27 cellular contexts compared by ENCODE assay signal in the genomic region with DNA sequence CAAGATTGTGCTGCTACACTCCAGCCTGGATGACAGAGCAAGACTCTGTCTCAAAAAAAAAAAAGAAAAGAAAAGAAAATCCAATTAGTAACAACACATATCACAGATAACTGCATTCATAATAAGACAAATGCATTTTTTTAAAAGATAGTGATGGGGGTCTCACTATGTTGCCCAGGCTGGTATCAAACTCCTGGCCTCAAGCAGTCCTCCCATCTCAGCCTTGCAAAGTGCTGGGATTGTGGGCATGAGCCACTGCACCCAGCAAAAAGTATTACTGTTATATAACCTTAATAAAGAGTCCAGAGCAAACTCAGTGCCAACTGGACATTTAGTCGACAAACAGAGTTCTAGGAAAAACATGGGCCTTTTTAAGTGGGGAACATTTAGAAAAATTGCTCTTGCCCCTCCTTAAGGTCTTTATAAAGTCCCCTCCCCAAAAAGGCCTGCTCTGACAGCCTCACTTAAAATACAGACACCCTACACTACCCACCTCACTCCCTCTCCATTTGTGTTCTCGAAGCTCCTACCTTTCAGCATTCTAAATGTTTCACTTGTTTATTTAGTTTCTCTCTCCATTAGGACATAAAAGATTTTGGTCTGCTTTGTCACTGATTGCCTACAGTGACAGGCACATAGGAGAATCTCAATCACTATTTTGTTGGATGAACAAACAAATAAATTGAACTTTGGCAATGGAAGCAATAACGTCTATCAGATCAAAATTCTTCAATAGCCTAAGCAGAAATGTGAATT. TPM values are rescaled to one million over a fixed set of nuclear protein-coding genes. Genes with fewer than 3 reads are reported as not detected.
DNase-seq lines count a peak whose midpoint lies in the region; ATAC-seq and TF ChIP-seq lines count a peak whose summit lies in the region.
"Had no signal": no experiment of that assay in that cellular context is flagged by ENCODE, and none has a peak within 500 bp of the region (broad histone marks: within the 10 kb centered on the region; RNA-seq: fewer than 3 reads in every experiment).

No MANE protein-coding gene starts in this region.

- peaks cover 13 to 23% of the 10 kb centered on the region in 2 experiments; a peak in 2 of 3 replicates for H3K36me3 ChIP-seq in HEK293 (ENCODE audit: control insufficient read depth in 2 of 2, insufficient read depth in 1 of 2, low read length in 2 of 2)
- no peaks in the 10 kb centered on the region for H3K36me3 ChIP-seq in endocrine pancreas (ENCODE audit: control insufficient read depth, insufficient read depth, low read length)
- peaks cover 8 to 28% (median 14%) of the 10 kb centered on the region in 4 donors for H3K36me3 ChIP-seq in sigmoid colon
- H3K36me3 ChIP-seq: ovary had no signal

- no peak for TF ChIP-seq EP300 in sigmoid colon (IDR thresholded peaks at IDR 0.05)

- H3K4me1 ChIP-seq in HEK293 (ENCODE audit: control insufficient read depth, insufficient read depth, low read length): peaks cover 21% of the 10 kb centered on the region
- peaks cover 4% of the 10 kb centered on the region for H3K4me1 ChIP-seq in endocrine pancreas (ENCODE audit: control insufficient read depth, insufficient read depth, low read length)
- H3K4me1 ChIP-seq in sigmoid colon: peaks cover 0 to 43% (median 29%) of the 10 kb centered on the region in 4 donors
- H3K4me1 ChIP-seq: upper lobe of right lung had no signal

- no peaks in the 10 kb centered on the region for H3K9me3 Mint-ChIP-seq in activated CD8-positive, alpha-beta T cell treated with anti-CD3 and anti-CD28 coated beads, Interleukin-2, amount 10 ng/mL, durations not matched to agents 7 days and 5 days (ENCODE audit: insufficient read depth)
- no peaks in the 10 kb centered on the region for H3K9me3 Mint-ChIP-seq in CD4-positive, alpha-beta T cell
- H3K9me3 Mint-ChIP-seq: nephron had no signal

- H3K27ac Mint-ChIP-seq in activated CD8-positive, alpha-beta T cell treated with anti-CD3 and anti-CD28 coated beads, Interleukin-2, amount 10 ng/mL, durations not matched to agents 7 days and 5 days: peak overlapping the region; percentile 35
- H3K27ac Mint-ChIP-seq in CD4-positive, alpha-beta T cell: no peak overlapping the region
- H3K27ac Mint-ChIP-seq: nephron had no signal

- CTCF ChIA-PET in HEK293 (lab: Yijun Ruan, JAX): interaction anchor here (0.6 to 0.9 kb wide), 2 partner anchors 36 to 103 kb away, joined by 3 to 4 read pairs; no protein-coding TSS in a partner anchor
- CTCF ChIA-PET in activated CD8-positive, alpha-beta T cell treated with anti-CD3 and anti-CD28 coated beads, Interleukin-2, amount 10 ng/mL, durations not matched to agents 7 days and 5 days (lab: Charles Lee): interaction anchor here (1.2 kb wide), 1 partner anchor 293 kb away, joined by 4 read pairs; no protein-coding TSS in a partner anchor
- CTCF ChIA-PET in CD4-positive, alpha-beta T cell (lab: Charles Lee): no interaction called here

- ATAC-seq in activated CD8-positive, alpha-beta T cell treated with anti-CD3 and anti-CD28 coated beads, Interleukin-2, amount 10 ng/mL, durations not matched to agents 7 days and 5 days: no peak
- no peak for ATAC-seq in CD4-positive, alpha-beta T cell (ENCODE audit: poor library complexity)
- no peak for ATAC-seq in HG03457 (IDR thresholded peaks at IDR 0.05; ENCODE audit: unreplicated experiment)
- ATAC-seq: lower lobe of right lung, mucosa of descending colon, upper lobe of right lung had no signal

- intact Hi-C loops in sigmoid colon (cut with DNase I): no loop called here
- intact Hi-C loops in CD4-positive, alpha-beta T cell (cut with DNase I, micrococcal nuclease): no loop called here

- H3K27me3 Mint-ChIP-seq in activated CD8-positive, alpha-beta T cell treated with anti-CD3 and anti-CD28 coated beads, Interleukin-2, amount 10 ng/mL, durations not matched to agents 7 days and 5 days (ENCODE audit: low read depth): no peaks in the 10 kb centered on the region
- no peaks in the 10 kb centered on the region for H3K27me3 Mint-ChIP-seq in CD4-positive, alpha-beta T cell

- peaks cover 15% of the 10 kb centered on the region for H3K4me1 Mint-ChIP-seq in activated CD8-positive, alpha-beta T cell treated with anti-CD3 and anti-CD28 coated beads, Interleukin-2, amount 10 ng/mL, durations not matched to agents 7 days and 5 days (ENCODE audit: low read depth)
- H3K4me1 Mint-ChIP-seq in CD4-positive, alpha-beta T cell (ENCODE audit: low read depth): peaks cover 42% of the 10 kb centered on the region

- no peak for DNase-seq in activated CD8-positive, alpha-beta T cell treated with anti-CD3 and anti-CD28 coated beads, Interleukin-2, amount 10 ng/mL, durations not matched to agents 7 days and 5 days
- DNase-seq in sigmoid colon (no peak), activated gamma-delta T cell (lab: John Stamatoyannopoulos, UW) (no peak)
- DNase-seq in stimulated activated CD4-positive, alpha-beta T cell treated with anti-CD3 and anti-CD28 coated beads, Interleukin-12 subunit alpha, Interleukin-12 subunit beta, amount 100 ng/mL, for 4 hours: no peak
- DNase-seq in CD4-positive, alpha-beta T cell: no peak
- DNase-seq: activated CD4-positive, alpha-beta T cell treated with anti-CD3 and anti-CD28 coated beads for 1 hour; activated naive CD4-positive, alpha-beta T cell treated with anti-CD3 and anti-CD28 coated beads, Interleukin-2, amount 50 U/mL, for 16 hours; activated T-cell treated with anti-CD3 and anti-CD28 coated beads, Interleukin-2, amount 50 U/mL, for 48 hours; COR-L47; DMS53; head of caudate nucleus; lower lobe of right lung; mucosa of descending colon; MV-4-11; NCI-H1694 treated with DMSO at 0.1 percent for 48 hours; NCI-H524 treated with DMSO at 0.1 percent for 48 hours; ovary; retina; stimulated activated CD4-positive, alpha-beta T cell treated with anti-CD3 and anti-CD28 coated beads, Interleukin-2, amount 100 ng/mL, for 24 hours; upper lobe of right lung had no signal

- H3K27ac ChIP-seq in HEK293 (ENCODE audit: extremely low read depth, low read depth, low read length) (no peak overlapping the region), sigmoid colon (peak overlapping the region in 3 of 4 donors; percentile 2 to 31 (median 22))
- no peak overlapping the region for H3K27ac ChIP-seq in CD4-positive, alpha-beta T cell (ENCODE audit: low read depth, low read length)
- H3K27ac ChIP-seq: lower lobe of right lung, ovary, SK-N-MC, upper lobe of right lung had no signal

- POLR2A ChIA-PET in HEK293 (lab: Yijun Ruan, JAX): interaction anchor here (0.7 to 1.0 kb wide), 2 partner anchors 8 to 13 kb away, joined by 3 to 4 read pairs; partner anchors contain the start of gene ABCB10
- POLR2A ChIA-PET in activated CD8-positive, alpha-beta T cell treated with anti-CD3 and anti-CD28 coated beads, Interleukin-2, amount 10 ng/mL, durations not matched to agents 7 days and 5 days (lab: Charles Lee): no interaction called here
- POLR2A ChIA-PET in CD4-positive, alpha-beta T cell (lab: Charles Lee): no interaction called here

- no peak overlapping the region for H3K4me3 ChIP-seq in HEK293 (ENCODE audit: low read depth, low read length)
- peak overlapping the region; percentile 22 for H3K4me3 ChIP-seq in endocrine pancreas (ENCODE audit: control insufficient read depth, insufficient read depth, low read length)
- no peak overlapping the region for H3K4me3 ChIP-seq in sigmoid colon
- H3K4me3 ChIP-seq: HAP-1, lower lobe of right lung, mucosa of descending colon, ovary, SK-N-MC, smooth muscle cell, upper lobe of right lung had no signal

- H3K9me3 ChIP-seq in HEK293 (ENCODE audit: control insufficient read depth, insufficient read depth, low read depth, low read length) (no peaks in the 10 kb centered on the region), endocrine pancreas (ENCODE audit: control insufficient read depth, low read length) (no peaks in the 10 kb centered on the region), sigmoid colon (no peaks in the 10 kb centered on the region)
- no peaks in the 10 kb centered on the region for H3K9me3 ChIP-seq in CD4-positive, alpha-beta T cell (ENCODE audit: control insufficient read depth, low read length)
- H3K9me3 ChIP-seq: HAP-1, lower lobe of right lung, mucosa of descending colon, ovary, upper lobe of right lung had no signal

- no peak overlapping the region for H3K4me3 Mint-ChIP-seq in activated CD8-positive, alpha-beta T cell treated with anti-CD3 and anti-CD28 coated beads, Interleukin-2, amount 10 ng/mL, durations not matched to agents 7 days and 5 days
- H3K4me3 Mint-ChIP-seq in CD4-positive, alpha-beta T cell: no peak overlapping the region
- H3K4me3 Mint-ChIP-seq: nephron had no signal

- TF ChIP-seq POLR2A in sigmoid colon (IDR thresholded peaks at IDR 0.05): no peak

- WGBS in sigmoid colon, 2 donors: 67 to 76% methylated on average over 3 of the region's 3 CpGs

- peaks cover 26% of the 10 kb centered on the region for H3K36me3 Mint-ChIP-seq in activated CD8-positive, alpha-beta T cell treated with anti-CD3 and anti-CD28 coated beads, Interleukin-2, amount 10 ng/mL, durations not matched to agents 7 days and 5 days (ENCODE audit: low read depth)
- H3K36me3 Mint-ChIP-seq in CD4-positive, alpha-beta T cell (ENCODE audit: low read depth): peaks cover 42% of the 10 kb centered on the region

- TF ChIP-seq CTCF in HEK293 (tag by site-specific recombination; IDR thresholded peaks at IDR 0.05) (no peak), sigmoid colon (IDR thresholded peaks at IDR 0.05) (no peak)
- TF ChIP-seq CTCF in CD4-positive, alpha-beta T cell (IDR thresholded peaks at IDR 0.05): no peak

- H3K27me3 ChIP-seq in endocrine pancreas (ENCODE audit: control insufficient read depth, insufficient read depth, low read length) (no peaks in the 10 kb centered on the region), sigmoid colon (no peaks in the 10 kb centered on the region)
- H3K27me3 ChIP-seq in CD4-positive, alpha-beta T cell (ENCODE audit: control insufficient read depth, insufficient read depth, low read length): no peaks in the 10 kb centered on the region
- H3K27me3 ChIP-seq: ovary, upper lobe of right lung had no signal

- H3K9ac ChIP-seq in endocrine pancreas (ENCODE audit: control insufficient read depth, insufficient read depth, low read length): no peak overlapping the region

TF ChIP-seq in HEK293, 187 proteins besides CTCF, POLR2A, EP300 and RAD21 (continues in another document):
- TF ChIP-seq ZNF174 (tag by site-specific recombination; IDR thresholded peaks at IDR 0.05): no peak
- peak; percentile 96 for TF ChIP-seq ZNF121 (tag by site-specific recombination; IDR thresholded peaks at IDR 0.05)

RNA-seq across cellular contexts. Expression of gene ABCB10, which starts 7.5 kb away (rescaled TPM):
- total RNA-seq in activated CD8-positive, alpha-beta T cell treated with anti-CD3 and anti-CD28 coated beads, Interleukin-2, amount 10 ng/mL, durations not matched to agents 7 days and 5 days: 10 to 100 TPM; 32.4 to 39.9 TPM
- total RNA-seq in sigmoid colon: 10 to 100 TPM; 12.1 to 19.4 (median 16.5) TPM
- polyA plus RNA-seq in sigmoid colon: 1 to 10 TPM; 4.4 to 9.6 (median 5.4) TPM
- 10 to 100 TPM in 1 of 2 experiments, 1 to 10 TPM in 1; 9.8 to 11.0 TPM for total RNA-seq in CD4-positive, alpha-beta T cell

RNA-seq across cellular contexts. Expression of gene NUP133, which starts 42.8 kb away (rescaled TPM):
- 10 to 100 TPM; 46.8 to 49.7 TPM for total RNA-seq in activated CD8-positive, alpha-beta T cell treated with anti-CD3 and anti-CD28 coated beads, Interleukin-2, amount 10 ng/mL, durations not matched to agents 7 days and 5 days
- 10 to 100 TPM; 23.7 to 31.7 (median 27.6) TPM for total RNA-seq in sigmoid colon
- polyA plus RNA-seq in sigmoid colon: 10 to 100 TPM in 1 of 3 donors, 1 to 10 TPM in 2; 4.8 to 12.9 (median 6.9) TPM
- 10 to 100 TPM; 42.0 to 45.3 TPM for total RNA-seq in CD4-positive, alpha-beta T cell

Comparison
In these comparisons a context has a peak if more than half of its experiments do, and no peak if none do; other contexts are left out.
1. H3K27ac ChIP-seq: peak in sigmoid colon (3 of 4); none in HEK293 (single experiment) and CD4-positive, alpha-beta T cell (single experiment).